17 cellular contexts compared by ENCODE assay signal in genomic region chr11:33377852-33378385, GRCh38. TPM values are rescaled to one million over a fixed set of nuclear protein-coding genes. Genes with fewer than 3 reads are reported as not detected.
DNase-seq lines count a peak whose midpoint lies in the region; TF ChIP-seq lines count a peak whose summit lies in the region.
"Had no signal": no experiment of that assay in that cellular context is flagged by ENCODE, and none has a peak within 500 bp of the region (broad histone marks: within the 10 kb centered on the region; RNA-seq: fewer than 3 reads in every experiment).

No MANE protein-coding gene starts in this region.

- H3K9me2 ChIP-seq in GM23248 (ENCODE audit: insufficient read depth): no peaks in the 10 kb centered on the region
- no peaks in the 10 kb centered on the region for H3K9me2 ChIP-seq in SK-N-SH

- H3K56ac ChIP-seq in mesendoderm (ENCODE audit: low read length): no peak overlapping the region

- POLR2A ChIA-PET in SK-N-SH (lab: Yijun Ruan, JAX): no interaction called here

- H3K27ac Mint-ChIP-seq in activated T-helper 1 cell treated with anti-CD3 and anti-CD28 coated beads, Interleukin-12 subunit alpha, Interleukin-12 subunit beta, Interleukin-2, Interleukin-4 antibody, amounts not matched to agents 30 ng/mL and 10 ng/mL and 1 ng/mL, durations not matched to agents 14 hours and 24 hours and 36 hours: no peak overlapping the region
- H3K27ac Mint-ChIP-seq: GM23338 had no signal

- TF ChIP-seq POLR2A in esophagus muscularis mucosa (IDR thresholded peaks at IDR 0.05; ENCODE audit: low read depth): no peak
- TF ChIP-seq POLR2A in uterus (IDR thresholded peaks at IDR 0.05): no peak
- no peak for TF ChIP-seq POLR2A in lower leg skin (IDR thresholded peaks at IDR 0.05)

- peaks cover 21% of the 10 kb centered on the region for H3F3A ChIP-seq in GM23248 (ENCODE audit: insufficient read depth)
- peaks cover 36% of the 10 kb centered on the region for H3F3A ChIP-seq in SK-N-SH (replicated peaks; ENCODE audit: insufficient read depth)

- H3K27ac ChIP-seq in GM23248 (peak overlapping the region; percentile 33), SK-N-SH (ENCODE audit: low read depth in 2 of 2, low read length in 1 of 2) (peak overlapping the region; percentile 45 to 76; a peak in 3 of 4 replicates), esophagus muscularis mucosa (replicated peaks in 1 of 4) (no peak overlapping the region), parathyroid adenoma (peak overlapping the region; percentile 94), uterus (no peak overlapping the region), mesendoderm (ENCODE audit: low read depth, low read length) (no peak overlapping the region)
- H3K27ac ChIP-seq: BLaER1 treated with 17β-estradiol and CSF1 and Interleukin-3, amounts not matched to agents 10 nM and 100 nM; psoas muscle; transverse colon had no signal

- H4K20me1 ChIP-seq in GM23248 (ENCODE audit: insufficient read depth) (no peaks in the 10 kb centered on the region; the same call in 1 of the 2 replicates), SK-N-SH (ENCODE audit: insufficient read depth) (peaks cover 47% of the 10 kb centered on the region)

- H3K36me3 Mint-ChIP-seq in activated T-helper 1 cell treated with anti-CD3 and anti-CD28 coated beads, Interleukin-12 subunit alpha, Interleukin-12 subunit beta, Interleukin-2, Interleukin-4 antibody, amounts not matched to agents 30 ng/mL and 10 ng/mL and 1 ng/mL, durations not matched to agents 14 hours and 24 hours and 36 hours (ENCODE audit: low read depth): no peaks in the 10 kb centered on the region

- H3K4me1 ChIP-seq in GM23248 (ENCODE audit: insufficient read depth) (peaks cover 21% of the 10 kb centered on the region), SK-N-SH (ENCODE audit: control insufficient read depth in 1 of 2, insufficient read depth in 2 of 2, low read depth in 1 of 2, low read length in 1 of 2) (peaks cover 7 to 41% of the 10 kb centered on the region in 2 experiments; a peak in 3 of 4 replicates), esophagus muscularis mucosa (peaks cover 0 to 20% (median 18%) of the 10 kb centered on the region in 4 donors), parathyroid adenoma (peaks cover 25% of the 10 kb centered on the region), uterus (peaks cover 0 to 8% of the 10 kb centered on the region in 2 donors), mesendoderm (ENCODE audit: control insufficient read depth, low read depth, low read length) (peaks cover 2% of the 10 kb centered on the region)
- H3K4me1 ChIP-seq: psoas muscle had no signal

- no peak overlapping the region for H3K4me3 Mint-ChIP-seq in activated T-helper 1 cell treated with anti-CD3 and anti-CD28 coated beads, Interleukin-12 subunit alpha, Interleukin-12 subunit beta, Interleukin-2, Interleukin-4 antibody, amounts not matched to agents 30 ng/mL and 10 ng/mL and 1 ng/mL, durations not matched to agents 14 hours and 24 hours and 36 hours

- H2BK120ac ChIP-seq in mesendoderm (ENCODE audit: low read depth, low read length): no peak overlapping the region

- H2BK5ac ChIP-seq in mesendoderm (ENCODE audit: low read length): no peak overlapping the region

- H3K4me3 ChIP-seq in GM23248: peak overlapping the region; percentile 82
- peak overlapping the region; percentile 76 to 82; a peak in 3 of 4 replicates for H3K4me3 ChIP-seq in SK-N-SH (ENCODE audit: low read depth in 2 of 2, low read length in 1 of 2)
- H3K4me3 ChIP-seq in esophagus muscularis mucosa: no peak overlapping the region
- no peak overlapping the region for H3K4me3 ChIP-seq in parathyroid adenoma (ENCODE audit: low read depth, low read length)
- no peak overlapping the region for H3K4me3 ChIP-seq in uterus
- no peak overlapping the region for H3K4me3 ChIP-seq in lower leg skin (ENCODE audit: low read depth, poor library complexity, severe bottlenecking)
- H3K4me3 ChIP-seq in mesendoderm (ENCODE audit: low read length): no peak overlapping the region
- H3K4me3 ChIP-seq: BLaER1 treated with 17β-estradiol and CSF1 and Interleukin-3, amounts not matched to agents 10 nM and 100 nM; transverse colon had no signal

- peaks cover 73% of the 10 kb centered on the region for H3K79me2 ChIP-seq in GM23248 (ENCODE audit: insufficient read depth)
- peaks cover 95% of the 10 kb centered on the region for H3K79me2 ChIP-seq in SK-N-SH (ENCODE audit: insufficient read depth)
- H3K79me2 ChIP-seq in parathyroid adenoma: peaks cover 31% of the 10 kb centered on the region
- no peaks in the 10 kb centered on the region for H3K79me2 ChIP-seq in mesendoderm (ENCODE audit: control insufficient read depth, insufficient read depth, low read length)

- no peaks in the 10 kb centered on the region for H3K4me1 Mint-ChIP-seq in activated T-helper 1 cell treated with anti-CD3 and anti-CD28 coated beads, Interleukin-12 subunit alpha, Interleukin-12 subunit beta, Interleukin-2, Interleukin-4 antibody, amounts not matched to agents 30 ng/mL and 10 ng/mL and 1 ng/mL, durations not matched to agents 14 hours and 24 hours and 36 hours (ENCODE audit: low read depth)

- no peaks in the 10 kb centered on the region for H3K79me1 ChIP-seq in mesendoderm (ENCODE audit: low read length)

- no peak for TF ChIP-seq RAD21 in SK-N-SH (IDR thresholded peaks at IDR 0.05; ENCODE audit: low read length)

- 42% methylated on average over 9 of the region's 9 CpGs for WGBS in GM23248 (ENCODE audit: low coverage in 1 of 2, low lambda C conversion rate in 2 of 2, missing lambda C conversion rate in 2 of 2), 2 experiments
- 22% methylated on average over 9 of the region's 9 CpGs for WGBS in SK-N-SH (ENCODE audit: low lambda C conversion rate)
- WGBS in esophagus muscularis mucosa: 68% methylated on average over 9 of the region's 9 CpGs
- WGBS in lower leg skin, 2 donors: 53 to 61% methylated on average over 9 of the region's 9 CpGs
- no CpG with 5 or more reads among the region's 9 CpGs for WGBS in mesendoderm (ENCODE audit: extremely low coverage, insufficient coverage, low lambda C conversion rate)

- TF ChIP-seq CTCF in SK-N-SH (IDR thresholded peaks at IDR 0.05) (no peak), esophagus muscularis mucosa (IDR thresholded peaks at IDR 0.05) (no peak), parathyroid adenoma (IDR thresholded peaks at IDR 0.05) (no peak), uterus (IDR thresholded peaks at IDR 0.05) (no peak), lower leg skin (IDR thresholded peaks at IDR 0.05) (no peak)

- peak; percentile 35 for DNase-seq in GM23248
- DNase-seq in SK-N-SH: no peak
- DNase-seq in esophagus muscularis mucosa (ENCODE audit: extremely low spot score): peak; percentile 17
- DNase-seq in uterus: no peak
- no peak for DNase-seq in lower leg skin (ENCODE audit: low spot score in 2 of 2)
- DNase-seq in activated T-helper 1 cell treated with anti-CD3 and anti-CD28 coated beads, Interleukin-12 subunit alpha, Interleukin-12 subunit beta, Interleukin-2, Interleukin-4 antibody, amounts not matched to agents 30 ng/mL and 10 ng/mL and 1 ng/mL, durations not matched to agents 14 hours and 24 hours and 36 hours (ENCODE audit: low spot score): no peak
- DNase-seq in mesendoderm: no peak
- DNase-seq: anterior cingulate cortex; cortex of kidney; DMS153; psoas muscle; stimulated activated naive CD4-positive, alpha-beta T cell treated with Interleukin-2 at 50 U/mL for 16 hours; T-helper 2 cell; transverse colon had no signal

- H3K9me3 ChIP-seq in GM23248 (ENCODE audit: low read depth) (no peaks in the 10 kb centered on the region), SK-N-SH (no peaks in the 10 kb centered on the region), esophagus muscularis mucosa (no peaks in the 10 kb centered on the region), parathyroid adenoma (ENCODE audit: control insufficient read depth, low read length) (no peaks in the 10 kb centered on the region), uterus (no peaks in the 10 kb centered on the region)
- H3K9me3 ChIP-seq: psoas muscle, transverse colon had no signal

- H2AK5ac ChIP-seq in mesendoderm (ENCODE audit: low read length): no peak overlapping the region

- H3K27me3 ChIP-seq in GM23248 (replicated peaks; ENCODE audit: insufficient read depth) (no peaks in the 10 kb centered on the region), SK-N-SH (ENCODE audit: insufficient read depth) (no peaks in the 10 kb centered on the region), esophagus muscularis mucosa (peaks cover 0 to 50% (median 11%) of the 10 kb centered on the region in 4 donors), parathyroid adenoma (ENCODE audit: control insufficient read depth, insufficient read depth, low read length) (no peaks in the 10 kb centered on the region), uterus (peaks cover 0 to 6% of the 10 kb centered on the region in 2 donors), mesendoderm (ENCODE audit: insufficient read depth, low read length, poor library complexity) (peaks cover 11% of the 10 kb centered on the region)

- H3K4me2 ChIP-seq in GM23248 (ENCODE audit: unreplicated experiment) (peak overlapping the region; percentile 95), SK-N-SH (peak overlapping the region; percentile 70), parathyroid adenoma (ENCODE audit: low read length) (no peak overlapping the region), mesendoderm (ENCODE audit: low read length) (no peak overlapping the region)

- intact Hi-C loops in esophagus muscularis mucosa (cut with DNase I): no loop called here
- intact Hi-C loops in uterus (cut with DNase I; ENCODE audit: low total_unique reads): no loop called here
- intact Hi-C loops in lower leg skin (cut with DNase I; ENCODE audit: low total_unique reads): no loop called here
- intact Hi-C loops in activated T-helper 1 cell treated with anti-CD3 and anti-CD28 coated beads, Interleukin-12 subunit alpha, Interleukin-12 subunit beta, Interleukin-2, Interleukin-4 antibody, amounts not matched to agents 30 ng/mL and 10 ng/mL and 1 ng/mL, durations not matched to agents 14 hours and 24 hours and 36 hours (cut with micrococcal nuclease): no loop called here

- H3K9ac ChIP-seq in GM23248: peak overlapping the region; percentile 77
- H3K9ac ChIP-seq in SK-N-SH: peak overlapping the region; percentile 71; the same call in 1 of the 2 replicates
- H3K9ac ChIP-seq in parathyroid adenoma: no peak overlapping the region
- no peak overlapping the region for H3K9ac ChIP-seq in mesendoderm (ENCODE audit: low read length)
- H3K9ac ChIP-seq: BLaER1 treated with 17β-estradiol and CSF1 and Interleukin-3, amounts not matched to agents 10 nM and 100 nM had no signal

- peak overlapping the region; percentile 47; the same call in 1 of the 2 replicates for H2AFZ ChIP-seq in GM23248
- H2AFZ ChIP-seq in SK-N-SH (ENCODE audit: low read depth): no peak overlapping the region
- no peak overlapping the region for H2AFZ ChIP-seq in parathyroid adenoma

- in situ Hi-C loops in GM23248 (cut with MboI): loop anchor here (10.0 kb wide), 1 partner anchor 157 kb away; no protein-coding TSS in a partner anchor

- H2BK15ac ChIP-seq in mesendoderm (replicated peaks; ENCODE audit: low read depth): no peak overlapping the region

- no peak overlapping the region for H3K18ac ChIP-seq in mesendoderm (ENCODE audit: low read length)

- CTCF ChIA-PET in SK-N-SH (lab: Yijun Ruan, JAX): no interaction called here

- H3K27me3 Mint-ChIP-seq in activated T-helper 1 cell treated with anti-CD3 and anti-CD28 coated beads, Interleukin-12 subunit alpha, Interleukin-12 subunit beta, Interleukin-2, Interleukin-4 antibody, amounts not matched to agents 30 ng/mL and 10 ng/mL and 1 ng/mL, durations not matched to agents 14 hours and 24 hours and 36 hours (ENCODE audit: insufficient read depth): peaks cover 37% of the 10 kb centered on the region

- H3K9me3 Mint-ChIP-seq in activated T-helper 1 cell treated with anti-CD3 and anti-CD28 coated beads, Interleukin-12 subunit alpha, Interleukin-12 subunit beta, Interleukin-2, Interleukin-4 antibody, amounts not matched to agents 30 ng/mL and 10 ng/mL and 1 ng/mL, durations not matched to agents 14 hours and 24 hours and 36 hours: no peaks in the 10 kb centered on the region
- H3K9me3 Mint-ChIP-seq: GM23338 had no signal

- TF ChIP-seq EP300 in SK-N-SH (IDR thresholded peaks at IDR 0.05; ENCODE audit: borderline replicate concordance in 1 of 2, low read depth in 1 of 2, low read length in 1 of 2) (peak in 1 of 2 experiments; percentile 35; a peak in 1 of 4 replicates), esophagus muscularis mucosa (IDR thresholded peaks at IDR 0.05) (no peak)

- no peak overlapping the region for H3K4ac ChIP-seq in mesendoderm (ENCODE audit: low read depth, low read length)

- H3K36me3 ChIP-seq in GM23248 (ENCODE audit: low read depth) (no peaks in the 10 kb centered on the region), SK-N-SH (replicated peaks in 1 of 2; ENCODE audit: control insufficient read depth in 1 of 2, insufficient read depth in 2 of 2, low read length in 1 of 2) (no peaks in the 10 kb centered on the region), esophagus muscularis mucosa (no peaks in the 10 kb centered on the region), parathyroid adenoma (ENCODE audit: control insufficient read depth, insufficient read depth, low read length) (no peaks in the 10 kb centered on the region), uterus (no peaks in the 10 kb centered on the region), mesendoderm (ENCODE audit: control insufficient read depth, insufficient read depth, low read length) (no peaks in the 10 kb centered on the region)
- H3K36me3 ChIP-seq: BLaER1 treated with 17β-estradiol and CSF1 and Interleukin-3, amounts not matched to agents 10 nM and 100 nM; transverse colon had no signal

- no peak overlapping the region for H4K5ac ChIP-seq in mesendoderm (ENCODE audit: low read length)

- no peak overlapping the region for H3K23ac ChIP-seq in mesendoderm (ENCODE audit: low read length)

- H4K8ac ChIP-seq in mesendoderm (ENCODE audit: low read depth, low read length): no peak overlapping the region

RNA-seq across cellular contexts. Expression of gene KIAA1549L, which starts 2.0 kb away (rescaled TPM):
- 29.9 and 35.3 TPM in 2 replicates for total RNA-seq in GM23248 (2014; rRNA removed; shearing (Covaris generic))
- polyA plus RNA-seq in GM23248 (2016; fragmentation: Nextera tagmentation; extraction: Ambion mirVana): 6.3 and 6.9 TPM in 2 replicates
- 14.8 and 15.9 TPM in 2 replicates for polyA plus RNA-seq in SK-N-SH (2012; rRNA removed)
- polyA plus RNA-seq in SK-N-SH (2012; cell fraction: cytosol; rRNA removed): 11.4 and 15.1 TPM in 2 replicates
- 12.6 and 16.6 TPM in 2 replicates for polyA plus RNA-seq in SK-N-SH (2012; cell fraction: nucleus; rRNA removed)
- under 1 TPM; under 0.01 to 0.52 (median 0.22) TPM for total RNA-seq in esophagus muscularis mucosa
- total RNA-seq in uterus: 1 to 10 TPM in 1 of 4 donors, under 1 TPM in 2, not detected in 1; under 0.01 to 1.5 (median 0.27) TPM
- total RNA-seq in lower leg skin: 1 to 10 TPM; 2.0 to 4.2 (median 3.1) TPM
- total RNA-seq in activated T-helper 1 cell treated with anti-CD3 and anti-CD28 coated beads, Interleukin-12 subunit alpha, Interleukin-12 subunit beta, Interleukin-2, Interleukin-4 antibody, amounts not matched to agents 30 ng/mL and 10 ng/mL and 1 ng/mL, durations not matched to agents 14 hours and 24 hours and 36 hours: not detected in 2 replicates
- polyA plus RNA-seq in mesendoderm (2013, experiment 1 of 2): 0.77 TPM
- 0.76 TPM for polyA plus RNA-seq in mesendoderm (2013, experiment 2 of 2)

Comparison
In these comparisons a context has a peak if more than half of its experiments do, and no peak if none do; other contexts are left out.
1. DNase-seq: peak in GM23248 (single experiment) and esophagus muscularis mucosa (single experiment); none in SK-N-SH (single experiment), uterus (0 of 2), lower leg skin (0 of 2), activated T-helper 1 cell treated with anti-CD3 and anti-CD28 coated beads, Interleukin-12 subunit alpha, Interleukin-12 subunit beta, Interleukin-2, Interleukin-4 antibody, amounts not matched to agents 30 ng/mL and 10 ng/mL and 1 ng/mL, durations not matched to agents 14 hours and 24 hours and 36 hours (single experiment) and mesendoderm (single experiment).
2. H3K27ac ChIP-seq: peak in GM23248 (single experiment), SK-N-SH (2 of 2) and parathyroid adenoma (single experiment); none in esophagus muscularis mucosa (0 of 4), uterus (0 of 2) and mesendoderm (single experiment).
3. H3K4me2 ChIP-seq: peak in GM23248 (single experiment) and SK-N-SH (single experiment); none in parathyroid adenoma (single experiment) and mesendoderm (single experiment).
4. H3K4me3 ChIP-seq: peak in GM23248 (single experiment) and SK-N-SH (2 of 2); none in esophagus muscularis mucosa (0 of 4), parathyroid adenoma (single experiment), uterus (0 of 2), lower leg skin (single experiment) and mesendoderm (single experiment).
5. H3K9ac ChIP-seq: peak in GM23248 (single experiment) and SK-N-SH (single experiment); none in parathyroid adenoma (single experiment) and mesendoderm (single experiment).